Comparison of ENCODE assay signal across 8 cellular contexts in the genomic region with DNA sequence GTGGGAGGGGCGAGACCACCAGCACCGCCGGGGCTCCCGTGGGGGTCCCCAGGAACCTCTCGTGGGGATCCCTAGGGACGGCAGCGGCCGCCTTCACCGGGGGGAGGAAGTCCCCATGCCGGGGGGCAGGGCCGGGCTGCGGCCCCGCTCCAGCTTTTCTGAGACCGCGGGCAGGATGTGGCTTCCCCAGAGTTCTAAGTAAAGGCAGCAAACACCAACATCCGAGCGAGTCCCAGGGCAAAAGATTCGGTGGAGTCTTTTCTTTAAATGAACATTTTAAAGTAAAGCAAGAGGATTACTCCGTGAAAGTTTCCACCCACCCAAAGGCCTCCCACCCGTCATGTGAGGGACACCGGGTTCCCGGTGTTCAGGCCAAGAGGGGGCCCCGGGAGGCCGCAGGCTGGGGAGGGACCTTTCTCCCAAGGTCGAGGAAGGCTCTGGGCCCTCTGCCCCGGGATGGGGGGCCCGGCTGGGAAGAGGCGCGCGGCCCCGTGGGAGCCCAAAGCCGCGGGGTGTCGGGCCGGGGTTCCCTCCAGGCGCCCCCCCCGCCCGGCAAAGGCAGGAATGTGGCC. TPM values are rescaled to one million over a fixed set of nuclear protein-coding genes. Genes with fewer than 3 reads are reported as not detected.
A peak's percentile ranks its signal among the peaks of the same experiment; 100 is the strongest.
DNase-seq lines count a peak whose midpoint lies in the region; ATAC-seq and TF ChIP-seq lines count a peak whose summit lies in the region.

No MANE protein-coding gene starts in this region.

- DNase-seq in Caco-2 (peak in 1 of 2 experiments; percentile 11), HL-60 (ENCODE audit: low read depth in 1 of 2, low spot score in 1 of 2) (peak in 1 of 2 experiments; percentile 57), foreskin melanocyte (peak; percentile 35), prostate gland (ENCODE audit: low spot score) (no peak), KG1 (lab: John Stamatoyannopoulos, UW) (no peak), anterior cingulate cortex (lab: John Stamatoyannopoulos, UW) (no peak)
- DNase-seq in activated T-cell treated with anti-CD3 and anti-CD28 coated beads, Interleukin-2, amount 50 U/mL, for 1 hour = peak; percentile 62

- peak overlapping the region; percentile 28 for H3K4me3 ChIP-seq in Caco-2 (ENCODE audit: low read depth, low read length)
- peak overlapping the region; percentile 62 for H3K4me3 ChIP-seq in HL-60 (replicated peaks; ENCODE audit: insufficient read depth, low read length)
- H3K4me3 ChIP-seq in prostate gland = peak overlapping the region; percentile 28 to 37

- TF ChIP-seq CTCF in Caco-2 (IDR thresholded peaks at IDR 0.05; ENCODE audit: insufficient read depth in 1 of 2, low read depth in 1 of 2, low read length in 1 of 2, severe bottlenecking in 1 of 2, unreplicated experiment in 1 of 2) (no peak), HL-60 (IDR thresholded peaks at IDR 0.05; ENCODE audit: insufficient read depth, low read length) (no peak), prostate gland (IDR thresholded peaks at IDR 0.05) (no peak)

- H3K27me3 Mint-ChIP-seq in Caco-2 (ENCODE audit: insufficient read depth, unreplicated experiment) = peaks cover 14% of the 10 kb centered on the region

- no TSS peak for BruUV-seq in Caco-2 (replicated peaks; lab: Mats Ljungman, UMichigan)

- peaks cover 13% of the 10 kb centered on the region for H3K4me1 ChIP-seq in Caco-2
- peaks cover 7% of the 10 kb centered on the region for H3K4me1 ChIP-seq in prostate gland (replicated peaks)

- CTCF ChIA-PET in Caco-2 (lab: Charles Lee) = no interaction called here

- no peak overlapping the region for H3K27ac Mint-ChIP-seq in Caco-2 (ENCODE audit: unreplicated experiment)

- H3K36me3 Mint-ChIP-seq in Caco-2 (ENCODE audit: insufficient read depth, unreplicated experiment) = peaks cover 12% of the 10 kb centered on the region

- H3K9me3 ChIP-seq in Caco-2 (no peaks in the 10 kb centered on the region), prostate gland (no peaks in the 10 kb centered on the region)

- POLR2A ChIA-PET in Caco-2 (lab: Charles Lee) = no interaction called here

- under 1% methylated on average over 26 of the region's 38 CpGs for WGBS in prostate gland

- peak overlapping the region; percentile 69 for H3K4me3 Mint-ChIP-seq in Caco-2 (ENCODE audit: unreplicated experiment)

- no peak for ATAC-seq in GM21717 (IDR thresholded peaks at IDR 0.05; ENCODE audit: unreplicated experiment)

- TF ChIP-seq POLR2A in prostate gland (IDR thresholded peaks at IDR 0.05) = no peak

- no peaks in the 10 kb centered on the region for H3K9me3 Mint-ChIP-seq in Caco-2 (ENCODE audit: unreplicated experiment)

- H3K4me1 Mint-ChIP-seq in Caco-2 (ENCODE audit: low read depth, unreplicated experiment) = peaks cover 6% of the 10 kb centered on the region

- H3K27ac ChIP-seq in HL-60 (replicated peaks) (peak overlapping the region; percentile 94), prostate gland (peak overlapping the region; percentile 20 to 30)

- H3K27me3 ChIP-seq in Caco-2 (replicated peaks; ENCODE audit: control insufficient read depth, insufficient read depth, low read length) (peaks cover 2% of the 10 kb centered on the region; the same call in 1 of the 2 replicates), HL-60 (ENCODE audit: insufficient read depth, poor library complexity, severe bottlenecking) (no peaks in the 10 kb centered on the region), prostate gland (replicated peaks; ENCODE audit: insufficient read depth) (no peaks in the 10 kb centered on the region)

- no peaks in the 10 kb centered on the region for H3K36me3 ChIP-seq in Caco-2 (ENCODE audit: control insufficient read depth, insufficient read depth, low read length)
- no peaks in the 10 kb centered on the region for H3K36me3 ChIP-seq in prostate gland

- intact Hi-C loops in Caco-2 (cut with micrococcal nuclease; ENCODE audit: unreplicated experiment) = no loop called here
- intact Hi-C loops in prostate gland (cut with DNase I) = no loop called here

RNA-seq across cellular contexts. Expression of gene RFLNB, which starts 44.1 kb away (rescaled TPM):
- total RNA-seq in Caco-2 (2022) (1.5 and 1.7 TPM in 2 replicates), prostate gland (10 to 100 TPM in 1 of 2 donors, 1 to 10 TPM in 1; 3.9 to 10.2 TPM)

Comparison
In these comparisons a context has a peak if more than half of its experiments do, and no peak if none do; other contexts are left out.
1. DNase-seq: peak in activated T-cell treated with anti-CD3 and anti-CD28 coated beads, Interleukin-2, amount 50 U/mL, for 1 hour (single experiment) and foreskin melanocyte (single experiment); none in prostate gland (single experiment), KG1 (single experiment) and anterior cingulate cortex (0 of 58).
2. Peak in every context shown above with its lines, with median percentiles within 50 percentile points of each other: H3K4me3 ChIP-seq.